ENCODE assay signal across 12 cellular contexts in the genomic region with DNA sequence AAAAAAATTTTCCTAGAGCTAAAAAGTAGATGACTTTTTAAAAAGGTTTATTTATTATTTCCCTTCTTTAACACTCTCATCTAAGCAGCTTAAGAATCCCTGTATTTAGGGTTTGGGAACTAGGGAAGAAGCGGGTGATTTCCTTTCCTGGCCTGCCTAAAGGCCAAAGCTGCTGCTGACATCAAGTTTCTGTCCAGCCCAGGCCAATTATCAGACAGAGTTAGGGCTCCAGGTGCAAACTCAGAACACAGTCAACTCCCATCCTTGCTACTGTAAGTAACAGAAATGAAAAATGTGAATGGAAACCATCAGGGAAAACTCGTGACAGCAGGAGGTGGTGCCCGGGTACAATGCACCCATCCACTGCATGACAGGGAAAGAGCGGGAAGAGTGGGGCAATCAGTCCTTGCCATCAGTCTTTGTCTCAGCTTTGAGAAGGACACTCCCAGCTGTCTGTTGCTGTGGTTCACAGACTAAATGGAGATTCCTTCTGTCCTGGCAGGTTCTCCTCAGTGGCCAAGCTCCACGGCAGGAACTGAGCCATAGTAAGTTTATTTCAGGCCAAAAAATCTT.
DNase-seq lines count a peak whose midpoint lies in the region; ATAC-seq and TF ChIP-seq lines count a peak whose summit lies in the region.
"Had no signal": no experiment of that assay in that cellular context is flagged by ENCODE, and none has a peak within 500 bp of the region (broad histone marks: within the 10 kb centered on the region; RNA-seq: fewer than 3 reads in every experiment).

No MANE protein-coding gene starts in this region.

- H3K4me3 ChIP-seq in PC-3 (ENCODE audit: low read length): no peak overlapping the region
- no peak overlapping the region for H3K4me3 ChIP-seq in mammary epithelial cell (replicated peaks in 1 of 3; ENCODE audit: insufficient read depth in 1 of 3, low read depth in 2 of 3, low read length in 3 of 3)
- no peak overlapping the region for H3K4me3 ChIP-seq in mesodermal cell (ENCODE audit: extremely low read depth, insufficient read depth, low read length, poor library complexity, severe bottlenecking)
- no peak overlapping the region for H3K4me3 ChIP-seq in thoracic aorta

- WGBS in mammary epithelial cell (ENCODE audit: low coverage, missing lambda C conversion rate): 80% methylated on average over 5 of the region's 5 CpGs
- WGBS in mesodermal cell (ENCODE audit: insufficient coverage in 2 of 2), 2 experiments: 67 to 78% methylated on average over 3 of the region's 5 CpGs

- no peaks in the 10 kb centered on the region for H4K20me1 ChIP-seq in PC-3 (ENCODE audit: low read length)
- H4K20me1 ChIP-seq in mammary epithelial cell (ENCODE audit: insufficient read depth, low read length): no peaks in the 10 kb centered on the region

- H3K27me3 ChIP-seq in PC-3 (ENCODE audit: low read length): no peaks in the 10 kb centered on the region
- no peaks in the 10 kb centered on the region for H3K27me3 ChIP-seq in mammary epithelial cell (ENCODE audit: insufficient read depth, low read length)
- no peaks in the 10 kb centered on the region for H3K27me3 ChIP-seq in thoracic aorta (replicated peaks; ENCODE audit: insufficient read depth)

- H3K9me3 ChIP-seq in PC-3 (ENCODE audit: low read length) (no peaks in the 10 kb centered on the region), mammary epithelial cell (replicated peaks; ENCODE audit: insufficient read depth, low read length) (no peaks in the 10 kb centered on the region), mesodermal cell (ENCODE audit: control insufficient read depth, low read length) (no peaks in the 10 kb centered on the region), thoracic aorta (no peaks in the 10 kb centered on the region)

- TSS peak; percentile 85 for BruUV-seq in PC-3 (replicated peaks; lab: Mats Ljungman, UMichigan)
- no TSS peak for BruUV-seq in mammary epithelial cell (replicated peaks; lab: Mats Ljungman, UMichigan)

- H3F3A ChIP-seq in PC-3 (ENCODE audit: low read length, unreplicated experiment): peaks cover 5% of the 10 kb centered on the region

- no peaks in the 10 kb centered on the region for H3K36me3 ChIP-seq in PC-3 (ENCODE audit: low read depth, low read length)
- no peaks in the 10 kb centered on the region for H3K36me3 ChIP-seq in mammary epithelial cell (ENCODE audit: insufficient read depth, low read length)
- H3K36me3 ChIP-seq in mesodermal cell (ENCODE audit: control insufficient read depth, insufficient read depth, low read length): no peaks in the 10 kb centered on the region
- no peaks in the 10 kb centered on the region for H3K36me3 ChIP-seq in thoracic aorta

- H2AFZ ChIP-seq in PC-3 (ENCODE audit: low read length): no peak overlapping the region
- no peak overlapping the region for H2AFZ ChIP-seq in mammary epithelial cell (ENCODE audit: low read depth, low read length)

- DNase-seq in PC-3: no peak
- DNase-seq in mammary epithelial cell: no peak
- DNase-seq in thoracic aorta (ENCODE audit: low spot score): no peak
- no peak for DNase-seq in nucleus accumbens (lab: John Stamatoyannopoulos, UW)
- DNase-seq in stimulated activated CD4-positive, alpha-beta T cell treated with anti-CD3 and anti-CD28 coated beads, Interleukin-4, amount 100 ng/mL, for 1 hour: no peak
- DNase-seq in MV-4-11 (lab: John Stamatoyannopoulos, UW): no peak
- DNase-seq in iPS-NIHi7 (ENCODE audit: extremely low spot score): no peak
- DNase-seq: GF-D8, H7, occipital lobe had no signal

- H3K4me1 ChIP-seq in PC-3 (ENCODE audit: insufficient read depth, low read length): peaks cover 31% of the 10 kb centered on the region
- H3K4me1 ChIP-seq in mammary epithelial cell (ENCODE audit: insufficient read depth, low read length): peaks cover 25% of the 10 kb centered on the region
- H3K4me1 ChIP-seq in mesodermal cell (ENCODE audit: control insufficient read depth, insufficient read depth, low read length, poor library complexity, severe bottlenecking): peaks cover 32% of the 10 kb centered on the region
- H3K4me1 ChIP-seq in thoracic aorta (ENCODE audit: control insufficient read depth in 1 of 2, low read depth in 2 of 2): peaks cover 15 to 30% of the 10 kb centered on the region in 2 donors

- TF ChIP-seq CTCF in PC-3 (conservative IDR thresholded peaks at IDR 0.05; ENCODE audit: low read depth, low read length) (no peak), mammary epithelial cell (conservative IDR thresholded peaks at IDR 0.05 in 1 of 2, IDR thresholded peaks at IDR 0.05 in 1 of 2; ENCODE audit: extremely low read depth in 1 of 2, insufficient read depth in 1 of 2, low read depth in 1 of 2, low read length in 2 of 2) (no peak), thoracic aorta (IDR thresholded peaks at IDR 0.05) (no peak)

- H3K9ac ChIP-seq in PC-3 (ENCODE audit: low read length): peak overlapping the region; percentile 83
- H3K9ac ChIP-seq in mammary epithelial cell (ENCODE audit: insufficient read depth, low read length): no peak overlapping the region

- H3K27ac ChIP-seq in PC-3 (ENCODE audit: low read length) (peak overlapping the region; percentile 99), mammary epithelial cell (ENCODE audit: insufficient read depth, low read depth, low read length) (peak overlapping the region; percentile 12), mesodermal cell (ENCODE audit: low read depth, low read length, severe bottlenecking) (peak overlapping the region; percentile 46), thoracic aorta (peak overlapping the region; percentile 25 to 78)

- H3K4me2 ChIP-seq in PC-3 (ENCODE audit: low read length) (peak overlapping the region; percentile 36), mammary epithelial cell (ENCODE audit: insufficient read depth, low read depth, low read length) (peak overlapping the region; percentile 6)

- intact Hi-C loops in PC-3 (cut with micrococcal nuclease) (loop anchor here (1.0 to 2.0 kb wide), 5 partner anchors 23 to 257 kb away; no protein-coding TSS in a partner anchor), mammary epithelial cell (cut with micrococcal nuclease) (loop anchor here (1.0 to 5.0 kb wide), 2 partner anchors 17 to 39 kb away; no protein-coding TSS in a partner anchor)

- ATAC-seq in PC-3 (no peak; the same call in 1 of the 2 replicates), thoracic aorta (ENCODE audit: insufficient number of reproducible peaks, low FRiP score, low read depth) (no peak)
- ATAC-seq: WTC11 had no signal

- dilution Hi-C loops in mammary epithelial cell (cut with HindIII; ENCODE audit: low sequenced_read_pairs): no loop called here

- CTCF ChIA-PET in PC-3 (lab: Charles Lee) (interaction anchor here (0.9 to 1.2 kb wide), 2 partner anchors 20 to 124 kb away, joined by 3 to 4 read pairs; no protein-coding TSS in a partner anchor), mammary epithelial cell (lab: Charles Lee; ENCODE audit: low non-redundant PET) (interaction anchor here (0.5 to 0.7 kb wide), 2 partner anchors 14 to 124 kb away, joined by 4 read pairs; no protein-coding TSS in a partner anchor)

- in situ Hi-C loops in mammary epithelial cell (cut with MboI; ENCODE audit: low sequenced_read_pairs in 2 of 2): no loop called here

- H3K9me2 ChIP-seq in PC-3 (replicated peaks; ENCODE audit: low read length): no peaks in the 10 kb centered on the region

- H3K79me2 ChIP-seq in PC-3 (ENCODE audit: low read length) (no peaks in the 10 kb centered on the region), mammary epithelial cell (ENCODE audit: insufficient read depth, low read length) (no peaks in the 10 kb centered on the region)

- POLR2A ChIA-PET in PC-3 (lab: Charles Lee; ENCODE audit: unreplicated experiment): interaction anchor here (0.5 to 0.9 kb wide), 6 partner anchors 10 to 227 kb away, joined by 3 to 7 read pairs (median 3); no protein-coding TSS in a partner anchor

Comparison
In these comparisons a context has a peak if more than half of its experiments do, and no peak if none do; other contexts are left out.
1. H3K27ac ChIP-seq: peak in every context shown above with its lines; median percentile 99 in PC-3; 52 in thoracic aorta; 46 in mesodermal cell; 12 in mammary epithelial cell.